Comparison of ENCODE assay signal across 9 cellular contexts in genomic region chr10:103111031-103111917, GRCh38.
DNase-seq lines count a peak whose midpoint lies in the region; ATAC-seq and TF ChIP-seq lines count a peak whose summit lies in the region.
"Had no signal": no experiment of that assay in that cellular context is flagged by ENCODE, and none has a peak within 500 bp of the region (broad histone marks: within the 10 kb centered on the region; RNA-seq: fewer than 3 reads in every experiment).

No MANE protein-coding gene starts in this region.

- POLR2A ChIA-PET in WTC11 (lab: Charles Lee): interaction anchor here (1.0 kb wide), 1 partner anchor 13 kb away, joined by 4 read pairs; no protein-coding TSS in a partner anchor

- no peaks in the 10 kb centered on the region for H3K27me3 ChIP-seq in lung (ENCODE audit: control insufficient read depth, insufficient read depth)

- peaks cover 0 to 26% of the 10 kb centered on the region in 2 donors for H3K4me1 ChIP-seq in lung (ENCODE audit: control insufficient read depth in 2 of 2, insufficient read depth in 2 of 2, low read length in 2 of 2)

- peak; percentile 3 for DNase-seq in NCI-H1105 treated with DMSO at 0.1 percent for 48 hours (lab: John Stamatoyannopoulos, UW)
- DNase-seq in NCI-H1105 (lab: John Stamatoyannopoulos, UW): no peak
- no peak for DNase-seq in WTC11 (ENCODE audit: low spot score)
- no peak for DNase-seq in lung (ENCODE audit: low spot score)
- DNase-seq in immature natural killer cell: no peak
- DNase-seq in NCI-H524 treated with DMSO at 0.1 percent for 48 hours (lab: John Stamatoyannopoulos, UW): no peak

- 37 to 40% methylated on average over 2 of the region's 2 CpGs for WGBS in lung, 2 donors

- CTCF ChIA-PET in WTC11 (lab: Charles Lee): interaction anchor here (0.5 to 7.0 kb wide), 7 partner anchors 10 to 374 kb away, joined by 3 to 46 read pairs (median 3); no protein-coding TSS in a partner anchor

- H3K9me3 ChIP-seq in lung (ENCODE audit: control insufficient read depth in 2 of 2, insufficient read depth in 1 of 2, low read length in 1 of 2): no peaks in the 10 kb centered on the region

- peak overlapping the region in 1 of 2 donors; percentile 68 for H3K27ac ChIP-seq in lung (ENCODE audit: low read depth in 1 of 2, low read length in 1 of 2)

- ATAC-seq in HG02938 (IDR thresholded peaks at IDR 0.05; ENCODE audit: unreplicated experiment): peak; percentile 68
- ATAC-seq in WTC11: no peak
- ATAC-seq in lung (ENCODE audit: insufficient read depth, low FRiP score): peak; percentile 53
- no peak for ATAC-seq in GM21717 (IDR thresholded peaks at IDR 0.05; ENCODE audit: unreplicated experiment)

- no peaks in the 10 kb centered on the region for H3K27me3 Mint-ChIP-seq in WTC11 (ENCODE audit: low read depth)
- peaks cover 0 to 2% (median 0%) of the 10 kb centered on the region in 3 donors for H3K27me3 Mint-ChIP-seq in immature natural killer cell (ENCODE audit: low read depth in 3 of 3)

- peaks cover 29% of the 10 kb centered on the region for H3K4me1 Mint-ChIP-seq in WTC11
- peaks cover 9 to 43% of the 10 kb centered on the region in 2 donors for H3K4me1 Mint-ChIP-seq in immature natural killer cell

- H3K27ac Mint-ChIP-seq in WTC11 (peak overlapping the region; percentile 38), immature natural killer cell (peak overlapping the region in 3 of 6 donors; percentile 8 to 82 (median 16))
- H3K27ac Mint-ChIP-seq: T-helper 1 cell treated with Interleukin-12 subunit alpha and Interleukin-12 subunit beta and Interleukin-4 antibody, amounts not matched to agents 30 μg/mL and 1 μg/mL, for 36 hours had no signal

- H3K36me3 Mint-ChIP-seq in WTC11 (peaks cover 6% of the 10 kb centered on the region), immature natural killer cell (peaks cover 0 to 12% (median 0%) of the 10 kb centered on the region in 3 donors)

- no peak overlapping the region for H3K4me3 Mint-ChIP-seq in WTC11
- no peak overlapping the region for H3K4me3 Mint-ChIP-seq in immature natural killer cell
- H3K4me3 Mint-ChIP-seq: T-helper 1 cell treated with Interleukin-12 subunit alpha and Interleukin-12 subunit beta and Interleukin-4 antibody, amounts not matched to agents 30 μg/mL and 1 μg/mL, for 36 hours had no signal

- H3K4me3 ChIP-seq in lung: no peak overlapping the region

- no peak for TF ChIP-seq CTCF in WTC11 (IDR thresholded peaks at IDR 0.05)
- TF ChIP-seq CTCF in lung (IDR thresholded peaks at IDR 0.05; ENCODE audit: control extremely low read depth, extremely low read depth): no peak

- H3K9me3 Mint-ChIP-seq in WTC11 (no peaks in the 10 kb centered on the region), immature natural killer cell (no peaks in the 10 kb centered on the region)
- H3K9me3 Mint-ChIP-seq: T-helper 1 cell treated with Interleukin-12 subunit alpha and Interleukin-12 subunit beta and Interleukin-4 antibody, amounts not matched to agents 30 μg/mL and 1 μg/mL, for 36 hours had no signal

- peaks cover 0 to 1% of the 10 kb centered on the region in 2 donors for H3K36me3 ChIP-seq in lung (ENCODE audit: control insufficient read depth in 2 of 2, insufficient read depth in 2 of 2, low read length in 2 of 2)

TF ChIP-seq in WTC11, 78 proteins besides CTCF, POLR2A, EP300 and RAD21 (continues in another document):
- TF ChIP-seq OVOL2 (CRISPR knock-in tag; IDR thresholded peaks at IDR 0.05; ENCODE audit: borderline replicate concordance): no peak
- TF ChIP-seq NR3C1 (CRISPR knock-in tag; conservative IDR thresholded peaks at IDR 0.05; ENCODE audit: low read depth): no peak
- TF ChIP-seq E2F1 (CRISPR knock-in tag; IDR thresholded peaks at IDR 0.05): no peak
- no peak for TF ChIP-seq ZNF281 (CRISPR knock-in tag; IDR thresholded peaks at IDR 0.05)
- TF ChIP-seq AR (CRISPR knock-in tag; IDR thresholded peaks at IDR 0.05): no peak
- no peak for TF ChIP-seq NFE2L1 (CRISPR knock-in tag; IDR thresholded peaks at IDR 0.05)
- TF ChIP-seq ZNF512 (CRISPR knock-in tag; IDR thresholded peaks at IDR 0.05; ENCODE audit: borderline replicate concordance): no peak
- no peak for TF ChIP-seq ZNF396 (CRISPR knock-in tag; IDR thresholded peaks at IDR 0.05; ENCODE audit: borderline replicate concordance)
- no peak for TF ChIP-seq IRF2 (CRISPR knock-in tag; IDR thresholded peaks at IDR 0.05; ENCODE audit: borderline replicate concordance, low read depth)
- TF ChIP-seq E2F4 (CRISPR knock-in tag; IDR thresholded peaks at IDR 0.05; ENCODE audit: borderline replicate concordance, low read depth): no peak

Comparison
In these comparisons a context has a peak if more than half of its experiments do, and no peak if none do; other contexts are left out.
1. ATAC-seq: peak in HG02938 (single experiment) and lung (single experiment); none in WTC11 (single experiment) and GM21717 (single experiment).